Comparison of ENCODE assay signal across 11 cellular contexts in genomic region chr3:177106184-177106583, GRCh38.
A peak's percentile ranks its signal among the peaks of the same experiment; 100 is the strongest.
DNase-seq lines count a peak whose midpoint lies in the region; ATAC-seq and TF ChIP-seq lines count a peak whose summit lies in the region.
"Had no signal": no experiment of that assay in that cellular context is flagged by ENCODE, and none has a peak within 500 bp of the region (broad histone marks: within the 10 kb centered on the region; RNA-seq: fewer than 3 reads in every experiment).

No MANE protein-coding gene starts in this region.

- no peaks in the 10 kb centered on the region for H3K27me3 Mint-ChIP-seq in T-helper 17 cell
- H3K27me3 Mint-ChIP-seq in nephron progenitor cell (ENCODE audit: low read depth, poor library complexity) = no peaks in the 10 kb centered on the region

- peak overlapping the region; percentile 65 for H3K27ac Mint-ChIP-seq in T-helper 17 cell
- H3K27ac Mint-ChIP-seq in nephron progenitor cell = peak overlapping the region; percentile 44

- ATAC-seq in HG02870 (IDR thresholded peaks at IDR 0.05; ENCODE audit: unreplicated experiment) = peak; percentile 48
- no peak for ATAC-seq in T-helper 17 cell
- ATAC-seq in left lobe of liver = no peak

- peak; percentile 24 for DNase-seq in NCI-H82 (lab: John Stamatoyannopoulos, UW)
- DNase-seq in NCI-H82 treated with DMSO at 0.1 percent for 48 hours (lab: John Stamatoyannopoulos, UW; ENCODE audit: unreplicated experiment) = no peak
- DNase-seq in T-helper 17 cell = no peak
- no peak for DNase-seq in nephron progenitor cell
- no peak for DNase-seq in COR-L47 (lab: John Stamatoyannopoulos, UW)
- no peak for DNase-seq in left lobe of liver (ENCODE audit: low spot score)
- DNase-seq in activated CD4-positive, alpha-beta T cell treated with anti-CD3 and anti-CD28 coated beads for 1 hour = no peak
- DNase-seq: GF-D8, NCI-H2227 treated with DMSO at 0.1 percent for 48 hours, SW 1271 had no signal

- no peak for TF ChIP-seq CTCF in nephron progenitor cell (IDR thresholded peaks at IDR 0.05)

- H3K4me1 Mint-ChIP-seq in T-helper 17 cell = peaks cover 45% of the 10 kb centered on the region
- H3K4me1 Mint-ChIP-seq in nephron progenitor cell = peaks cover 63% of the 10 kb centered on the region

- H3K9me3 ChIP-seq in T-helper 17 cell (ENCODE audit: control insufficient read depth, low read length, poor library complexity, severe bottlenecking) = no peaks in the 10 kb centered on the region

- H3K4me3 Mint-ChIP-seq in T-helper 17 cell = no peak overlapping the region
- H3K4me3 Mint-ChIP-seq in nephron progenitor cell = no peak overlapping the region

- H3K36me3 Mint-ChIP-seq in T-helper 17 cell (ENCODE audit: low read depth) (no peaks in the 10 kb centered on the region), nephron progenitor cell (ENCODE audit: low read depth) (peaks cover 30% of the 10 kb centered on the region)

- H3K9me3 Mint-ChIP-seq in nephron progenitor cell = peaks cover 17% of the 10 kb centered on the region
